In the genomic region with DNA sequence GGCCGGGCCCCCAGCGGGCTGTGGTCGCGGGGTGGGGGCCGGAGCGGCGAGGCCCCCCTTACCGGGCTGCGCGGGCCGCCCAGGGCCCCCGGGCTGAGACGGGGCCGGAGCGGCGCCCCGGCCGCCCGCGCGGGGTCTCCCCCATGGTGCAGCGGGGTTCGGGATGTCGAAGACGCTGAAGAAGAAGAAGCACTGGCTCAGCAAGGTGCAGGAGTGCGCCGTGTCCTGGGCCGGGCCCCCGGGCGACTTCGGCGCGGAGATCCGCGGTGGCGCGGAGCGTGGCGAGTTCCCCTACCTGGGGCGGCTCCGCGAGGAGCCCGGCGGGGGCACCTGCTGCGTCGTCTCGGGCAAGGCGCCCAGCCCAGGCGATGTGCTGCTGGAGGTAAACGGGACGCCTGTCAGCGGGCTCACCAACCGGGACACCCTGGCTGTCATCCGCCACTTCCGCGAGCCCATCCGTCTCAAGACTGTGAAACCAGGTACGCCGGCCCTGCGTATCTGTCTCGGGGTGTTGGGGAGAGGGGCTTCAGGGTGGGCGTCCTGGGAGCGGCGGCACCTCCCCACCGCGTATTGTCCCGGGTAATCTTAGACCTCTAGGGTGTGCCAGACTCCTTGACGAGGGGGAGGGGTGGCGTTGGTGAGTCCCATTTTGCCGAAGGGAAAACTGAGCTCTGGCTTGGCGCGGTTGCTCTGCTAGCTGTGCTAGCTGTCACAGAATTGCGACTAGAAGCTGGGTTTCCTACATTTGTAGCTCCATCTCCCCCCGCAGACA, we compare ENCODE assay signal across 8 cellular contexts. TPM values are rescaled to one million over a fixed set of nuclear protein-coding genes. Genes with fewer than 3 reads are reported as not detected.
DNase-seq lines count a peak whose midpoint lies in the region; ATAC-seq, FAIRE-seq and TF ChIP-seq lines count a peak whose summit lies in the region.

No MANE protein-coding gene starts in this region.

- in situ Hi-C loops in brain microvascular endothelial cell (cut with HindIII; ENCODE audit: low pct_ligation_motif_present, low sequenced_read_pairs) = no loop called here

- DNase-seq in DND-41 (peak; percentile 55), T-helper 22 cell (ENCODE audit: low read depth) (peak; percentile 17), brain microvascular endothelial cell (no peak), kidney (peak; percentile 88)
- DNase-seq in stimulated activated CD4-positive, alpha-beta T cell treated with anti-CD3 and anti-CD28 coated beads, Interleukin-12 subunit alpha, Interleukin-12 subunit beta, amount 100 ng/mL, for 4 hours = peak; percentile 45

- peaks cover 7% of the 10 kb centered on the region; the same call in 1 of the 2 replicates for H4K20me1 ChIP-seq in DND-41 (ENCODE audit: insufficient read depth, low read length)

- FAIRE-seq in kidney (lab: Jason Lieb, UNC) = no peak

- H3K4me3 ChIP-seq in DND-41 (ENCODE audit: low read depth in 1 of 2, low read length in 2 of 2) (peak overlapping the region; percentile 64 to 73; a peak in 3 of 4 replicates), brain microvascular endothelial cell (ENCODE audit: low read depth, low read length) (peak overlapping the region; percentile 76), kidney (ENCODE audit: low read length in 2 of 2) (peak overlapping the region; percentile 90 to 93)

- peaks cover 15% of the 10 kb centered on the region for H3K79me2 ChIP-seq in DND-41 (ENCODE audit: insufficient read depth, low read length)

- H3K9me3 ChIP-seq in DND-41 (ENCODE audit: insufficient read depth, low read length, severe bottlenecking) = no peaks in the 10 kb centered on the region
- H3K9me3 ChIP-seq in kidney (ENCODE audit: control insufficient read depth in 1 of 2, low read length in 2 of 2) = no peaks in the 10 kb centered on the region

- peak overlapping the region; percentile 71 for H3K4me2 ChIP-seq in DND-41 (ENCODE audit: insufficient read depth, low read length)

- intact Hi-C loops in kidney (cut with DNase I) = no loop called here

- no peaks in the 10 kb centered on the region for H3K27me3 ChIP-seq in DND-41 (ENCODE audit: insufficient read depth, low read length, poor library complexity)
- H3K27me3 ChIP-seq in brain microvascular endothelial cell (replicated peaks) = no peaks in the 10 kb centered on the region

- peaks cover 46% of the 10 kb centered on the region for H3K4me1 ChIP-seq in DND-41 (ENCODE audit: insufficient read depth, low read length)
- H3K4me1 ChIP-seq in kidney (ENCODE audit: control insufficient read depth in 1 of 2, insufficient read depth in 1 of 2, low read depth in 1 of 2, low read length in 2 of 2) = peaks cover 3 to 8% of the 10 kb centered on the region in 2 donors

- H3K9ac ChIP-seq in DND-41 (ENCODE audit: low read depth, low read length) (peak overlapping the region; percentile 91), kidney (ENCODE audit: low read length in 2 of 2) (peak overlapping the region; percentile 76 to 79)

- ATAC-seq in DND-41 (ENCODE audit: insufficient read depth, low read depth) = peak; percentile 6; the same call in 2 of the 3 replicates
- ATAC-seq in HG03135 (IDR thresholded peaks at IDR 0.05; ENCODE audit: unreplicated experiment) = peak; percentile 18
- no peak for ATAC-seq in HG02798 (IDR thresholded peaks at IDR 0.05; ENCODE audit: poor library complexity, unreplicated experiment)
- ATAC-seq in GM18505 (IDR thresholded peaks at IDR 0.05; ENCODE audit: unreplicated experiment) = no peak

- TF ChIP-seq POLR2A in GM18505 (IDR thresholded peaks at IDR 0.05; ENCODE audit: borderline replicate concordance, extremely low read depth, insufficient read depth, insufficient read length) = no peak

- TF ChIP-seq CTCF in DND-41 (IDR thresholded peaks at IDR 0.05; ENCODE audit: borderline replicate concordance, extremely low read depth, low read length, poor library complexity, severe bottlenecking) (peak; percentile 24), brain microvascular endothelial cell (IDR thresholded peaks at IDR 0.05; ENCODE audit: low read depth, low read length, missing control alignments) (peak; percentile 1), kidney (IDR thresholded peaks at IDR 0.05; ENCODE audit: borderline replicate concordance, extremely low read depth, insufficient read depth) (no peak)

- H2AFZ ChIP-seq in DND-41 (ENCODE audit: low read depth, low read length) = peak overlapping the region; percentile 85

- H3K36me3 ChIP-seq in DND-41 (ENCODE audit: insufficient read depth, low read length) = no peaks in the 10 kb centered on the region; the same call in 1 of the 2 replicates
- no peaks in the 10 kb centered on the region for H3K36me3 ChIP-seq in brain microvascular endothelial cell (replicated peaks)
- H3K36me3 ChIP-seq in kidney (ENCODE audit: control insufficient read depth in 1 of 2, insufficient read depth in 2 of 2, low read length in 2 of 2) = no peaks in the 10 kb centered on the region

- peak overlapping the region; percentile 81 for H3K27ac ChIP-seq in DND-41 (ENCODE audit: low read length)
- H3K27ac ChIP-seq in brain microvascular endothelial cell = no peak overlapping the region
- H3K27ac ChIP-seq in kidney (ENCODE audit: low read depth in 2 of 2, low read length in 2 of 2) = peak overlapping the region; percentile 82 to 89

RNA-seq across cellular contexts. Expression of a gene that starts 0.7 kb away (rescaled TPM):
- 25.9 TPM for total RNA-seq in kidney
- polyA plus RNA-seq in kidney (ENCODE audit: insufficient read depth, low read depth, low replicate concordance) = 5.6 TPM

Comparison
In these comparisons a context has a peak if more than half of its experiments do, and no peak if none do; other contexts are left out.
1. ATAC-seq: peak in DND-41 (single experiment) and HG03135 (single experiment); none in HG02798 (single experiment) and GM18505 (single experiment).
2. Peak in every context shown above with its lines, with median percentiles within 50 percentile points of each other: H3K4me3 ChIP-seq.